ENCODE assay signal across 9 cellular contexts in genomic region chr17:39674702-39675389, GRCh38. TPM values are rescaled to one million over a fixed set of nuclear protein-coding genes. Genes with fewer than 3 reads are reported as not detected.
DNase-seq lines count a peak whose midpoint lies in the region; ATAC-seq and TF ChIP-seq lines count a peak whose summit lies in the region.
"Had no signal": no experiment of that assay in that cellular context is flagged by ENCODE, and none has a peak within 500 bp of the region (broad histone marks: within the 10 kb centered on the region; RNA-seq: fewer than 3 reads in every experiment).

No MANE protein-coding gene starts in this region.

- peak overlapping the region; percentile 51 for H3K27ac Mint-ChIP-seq in chondrocyte (ENCODE audit: unreplicated experiment)
- H3K27ac Mint-ChIP-seq in naive B cell: peak overlapping the region in 4 of 6 donors; percentile 76 to 98 (median 85)
- no peak overlapping the region for H3K27ac Mint-ChIP-seq in stimulated activated naive CD8-positive, alpha-beta T cell treated with anti-CD3 and anti-CD28 coated beads, Interleukin-15, amount 100 ng/mL, for 72 hours
- H3K27ac Mint-ChIP-seq in natural killer cell treated with Interleukin-12 subunit alpha and Interleukin-12 subunit beta and Interleukin-15 and Interleukin-18, amount 100 ng/mL, for 72 hours: peak overlapping the region in 1 of 2 donors; percentile 45
- no peak overlapping the region for H3K27ac Mint-ChIP-seq in T-helper 17 cell
- H3K27ac Mint-ChIP-seq: activated T-helper 2 cell treated with anti-CD3 and anti-CD28 coated beads, Interferon-gamma antibody, Interleukin-2, Interleukin-4, amounts not matched to agents 10 μg/mL and 5 μg/mL and 100 μg/mL, durations not matched to agents 14 hours and 24 hours and 36 hours had no signal

- H3K36me3 Mint-ChIP-seq in chondrocyte (ENCODE audit: low read depth): no peaks in the 10 kb centered on the region
- H3K36me3 Mint-ChIP-seq in naive B cell: no peaks in the 10 kb centered on the region
- no peaks in the 10 kb centered on the region for H3K36me3 Mint-ChIP-seq in natural killer cell treated with Interleukin-12 subunit alpha and Interleukin-12 subunit beta and Interleukin-15 and Interleukin-18, amount 100 ng/mL, for 72 hours
- no peaks in the 10 kb centered on the region for H3K36me3 Mint-ChIP-seq in T-helper 17 cell (ENCODE audit: low read depth)

- no peak overlapping the region for H3K4me3 Mint-ChIP-seq in chondrocyte (ENCODE audit: unreplicated experiment)
- peak overlapping the region; percentile 5 to 88 (median 56) for H3K4me3 Mint-ChIP-seq in naive B cell
- H3K4me3 Mint-ChIP-seq in stimulated activated naive CD8-positive, alpha-beta T cell treated with anti-CD3 and anti-CD28 coated beads, Interleukin-15, amount 100 ng/mL, for 72 hours: no peak overlapping the region
- H3K4me3 Mint-ChIP-seq in natural killer cell treated with Interleukin-12 subunit alpha and Interleukin-12 subunit beta and Interleukin-15 and Interleukin-18, amount 100 ng/mL, for 72 hours: no peak overlapping the region
- H3K4me3 Mint-ChIP-seq in T-helper 17 cell: no peak overlapping the region

- H3K9me3 ChIP-seq in T-helper 17 cell (ENCODE audit: control insufficient read depth, low read length, poor library complexity, severe bottlenecking): no peaks in the 10 kb centered on the region

- peaks cover 10% of the 10 kb centered on the region for H3K27me3 Mint-ChIP-seq in chondrocyte (ENCODE audit: low read depth)
- H3K27me3 Mint-ChIP-seq in naive B cell: no peaks in the 10 kb centered on the region
- peaks cover 22% of the 10 kb centered on the region for H3K27me3 Mint-ChIP-seq in stimulated activated naive CD8-positive, alpha-beta T cell treated with anti-CD3 and anti-CD28 coated beads, Interleukin-15, amount 100 ng/mL, for 72 hours
- H3K27me3 Mint-ChIP-seq in natural killer cell treated with Interleukin-12 subunit alpha and Interleukin-12 subunit beta and Interleukin-15 and Interleukin-18, amount 100 ng/mL, for 72 hours: no peaks in the 10 kb centered on the region
- peaks cover 8% of the 10 kb centered on the region for H3K27me3 Mint-ChIP-seq in T-helper 17 cell

- TF ChIP-seq CTCF in chondrocyte (IDR thresholded peaks at IDR 0.05): no peak

- peak; percentile 86 for DNase-seq in COR-L47 (lab: John Stamatoyannopoulos, UW)
- DNase-seq in LoVo (ENCODE audit: low spot score): peak; percentile 46
- no peak for DNase-seq in chondrocyte (ENCODE audit: low spot score)
- peak; percentile 53 for DNase-seq in naive B cell
- no peak for DNase-seq in stimulated activated naive CD8-positive, alpha-beta T cell treated with anti-CD3 and anti-CD28 coated beads, Interleukin-15, amount 100 ng/mL, for 72 hours
- no peak for DNase-seq in natural killer cell treated with Interleukin-12 subunit alpha and Interleukin-12 subunit beta and Interleukin-15 and Interleukin-18, amount 100 ng/mL, for 72 hours (ENCODE audit: low spot score)
- no peak for DNase-seq in occipital lobe (lab: John Stamatoyannopoulos, UW)
- no peak for DNase-seq in T-helper 17 cell

- ATAC-seq in naive B cell (ENCODE audit: low read depth in 2 of 2): peak; percentile 43 to 51
- no peak for ATAC-seq in stimulated activated naive CD8-positive, alpha-beta T cell treated with anti-CD3 and anti-CD28 coated beads, Interleukin-15, amount 100 ng/mL, for 72 hours
- ATAC-seq in natural killer cell treated with Interleukin-12 subunit alpha and Interleukin-12 subunit beta and Interleukin-15 and Interleukin-18, amount 100 ng/mL, for 72 hours: no peak
- ATAC-seq in T-helper 17 cell: no peak

- no peaks in the 10 kb centered on the region for H3K9me3 Mint-ChIP-seq in chondrocyte (ENCODE audit: low read depth)
- H3K9me3 Mint-ChIP-seq in naive B cell: no peaks in the 10 kb centered on the region
- H3K9me3 Mint-ChIP-seq in stimulated activated naive CD8-positive, alpha-beta T cell treated with anti-CD3 and anti-CD28 coated beads, Interleukin-15, amount 100 ng/mL, for 72 hours: no peaks in the 10 kb centered on the region
- H3K9me3 Mint-ChIP-seq in natural killer cell treated with Interleukin-12 subunit alpha and Interleukin-12 subunit beta and Interleukin-15 and Interleukin-18, amount 100 ng/mL, for 72 hours: no peaks in the 10 kb centered on the region
- H3K9me3 Mint-ChIP-seq: activated T-helper 2 cell treated with anti-CD3 and anti-CD28 coated beads, Interferon-gamma antibody, Interleukin-2, Interleukin-4, amounts not matched to agents 10 μg/mL and 5 μg/mL and 100 μg/mL, durations not matched to agents 14 hours and 24 hours and 36 hours had no signal

- peaks cover 45% of the 10 kb centered on the region for H3K4me1 Mint-ChIP-seq in chondrocyte (ENCODE audit: low read depth)
- H3K4me1 Mint-ChIP-seq in naive B cell: peaks cover 66 to 75% (median 69%) of the 10 kb centered on the region in 3 donors
- peaks cover 61% of the 10 kb centered on the region for H3K4me1 Mint-ChIP-seq in stimulated activated naive CD8-positive, alpha-beta T cell treated with anti-CD3 and anti-CD28 coated beads, Interleukin-15, amount 100 ng/mL, for 72 hours
- peaks cover 43% of the 10 kb centered on the region in 2 donors for H3K4me1 Mint-ChIP-seq in natural killer cell treated with Interleukin-12 subunit alpha and Interleukin-12 subunit beta and Interleukin-15 and Interleukin-18, amount 100 ng/mL, for 72 hours (ENCODE audit: low read depth in 2 of 2)
- peaks cover 28% of the 10 kb centered on the region for H3K4me1 Mint-ChIP-seq in T-helper 17 cell

RNA-seq across cellular contexts. Expression of gene PNMT, which starts 6.6 kb away (rescaled TPM):
- total RNA-seq in chondrocyte (0.22 to 2.7 TPM (median 0.46 TPM) in 3 replicates), occipital lobe (2.2 TPM), T-helper 17 cell (not detected)
- not detected for polyA plus RNA-seq in naive B cell (ENCODE audit: low read depth in 6 of 6)
- not detected for total RNA-seq in natural killer cell treated with Interleukin-12 subunit alpha and Interleukin-12 subunit beta and Interleukin-15 and Interleukin-18, amount 100 ng/mL, for 72 hours
- total RNA-seq: activated T-helper 2 cell treated with anti-CD3 and anti-CD28 coated beads, Interferon-gamma antibody, Interleukin-2, Interleukin-4, amounts not matched to agents 10 μg/mL and 5 μg/mL and 100 μg/mL, durations not matched to agents 14 hours and 24 hours and 36 hours had no signal

RNA-seq across cellular contexts. Expression of gene TCAP, which starts 9.7 kb away (rescaled TPM):
- total RNA-seq in chondrocyte (0.64 to 1.3 TPM (median 0.77 TPM) in 3 replicates), occipital lobe (0.47 TPM), T-helper 17 cell (1 to 10 TPM; 1.5 to 3.1 TPM)
- polyA plus RNA-seq in naive B cell (ENCODE audit: low read depth in 6 of 6): under 1 TPM in 3 of 6 donors, not detected in 3; 0.12 to 0.25 (median 0.24) TPM
- total RNA-seq in natural killer cell treated with Interleukin-12 subunit alpha and Interleukin-12 subunit beta and Interleukin-15 and Interleukin-18, amount 100 ng/mL, for 72 hours: 1 to 10 TPM; 2.1 to 2.5 TPM

RNA-seq across cellular contexts. Expression of gene PGAP3, which starts 13.0 kb away (rescaled TPM):
- total RNA-seq in chondrocyte (20.2 to 38.1 TPM (median 24.9 TPM) in 3 replicates), occipital lobe (8.9 TPM), T-helper 17 cell (10 to 100 TPM; 28.8 to 31.3 TPM)
- 10 to 100 TPM in 2 of 6 donors, 1 to 10 TPM in 4; 7.2 to 18.2 (median 9.1) TPM for polyA plus RNA-seq in naive B cell (ENCODE audit: low read depth in 6 of 6)
- total RNA-seq in natural killer cell treated with Interleukin-12 subunit alpha and Interleukin-12 subunit beta and Interleukin-15 and Interleukin-18, amount 100 ng/mL, for 72 hours: 10 to 100 TPM in 1 of 2 donors, 1 to 10 TPM in 1; 8.8 to 13.7 TPM

RNA-seq across cellular contexts. Expression of gene ERBB2, which starts 25.0 kb away (rescaled TPM):
- 86.0 to 94.3 TPM (median 90.5 TPM) in 3 replicates for total RNA-seq in chondrocyte
- 1 to 10 TPM in 3 of 6 donors, under 1 TPM in 3; 0.20 to 3.0 (median 1.1) TPM for polyA plus RNA-seq in naive B cell (ENCODE audit: low read depth in 6 of 6)
- 1 to 10 TPM; 3.8 to 9.5 TPM for total RNA-seq in natural killer cell treated with Interleukin-12 subunit alpha and Interleukin-12 subunit beta and Interleukin-15 and Interleukin-18, amount 100 ng/mL, for 72 hours
- total RNA-seq in occipital lobe: 10.1 TPM
- 1 to 10 TPM; 1.3 to 3.5 TPM for total RNA-seq in T-helper 17 cell

RNA-seq across cellular contexts. Expression of gene STARD3, which starts 37.9 kb away (rescaled TPM):
- 39.8 to 49.6 TPM (median 42.3 TPM) in 3 replicates for total RNA-seq in chondrocyte
- polyA plus RNA-seq in naive B cell (ENCODE audit: low read depth in 6 of 6): 10 to 100 TPM; 30.7 to 53.7 (median 42.0) TPM
- total RNA-seq in natural killer cell treated with Interleukin-12 subunit alpha and Interleukin-12 subunit beta and Interleukin-15 and Interleukin-18, amount 100 ng/mL, for 72 hours: 100 to 1,000 TPM in 1 of 2 donors, 10 to 100 TPM in 1; 97.9 to 139 TPM
- 16.2 TPM for total RNA-seq in occipital lobe
- total RNA-seq in T-helper 17 cell: 10 to 100 TPM; 60.9 to 67.2 TPM

Comparison
In these comparisons a context has a peak if more than half of its experiments do, and no peak if none do; other contexts are left out.
1. DNase-seq: peak in COR-L47 (single experiment), LoVo (single experiment) and naive B cell (single experiment); none in chondrocyte (single experiment), stimulated activated naive CD8-positive, alpha-beta T cell treated with anti-CD3 and anti-CD28 coated beads, Interleukin-15, amount 100 ng/mL, for 72 hours (0 of 2), natural killer cell treated with Interleukin-12 subunit alpha and Interleukin-12 subunit beta and Interleukin-15 and Interleukin-18, amount 100 ng/mL, for 72 hours (single experiment), occipital lobe (single experiment) and T-helper 17 cell (0 of 3).
2. H3K27ac Mint-ChIP-seq: peak in chondrocyte (single experiment) and naive B cell (4 of 6); none in stimulated activated naive CD8-positive, alpha-beta T cell treated with anti-CD3 and anti-CD28 coated beads, Interleukin-15, amount 100 ng/mL, for 72 hours (0 of 2) and T-helper 17 cell (single experiment).
3. H3K4me3 Mint-ChIP-seq: peak in naive B cell (8 of 8); none in chondrocyte (single experiment), stimulated activated naive CD8-positive, alpha-beta T cell treated with anti-CD3 and anti-CD28 coated beads, Interleukin-15, amount 100 ng/mL, for 72 hours (0 of 2), natural killer cell treated with Interleukin-12 subunit alpha and Interleukin-12 subunit beta and Interleukin-15 and Interleukin-18, amount 100 ng/mL, for 72 hours (single experiment) and T-helper 17 cell (single experiment).
4. ATAC-seq: peak in naive B cell (2 of 2); none in stimulated activated naive CD8-positive, alpha-beta T cell treated with anti-CD3 and anti-CD28 coated beads, Interleukin-15, amount 100 ng/mL, for 72 hours (single experiment), natural killer cell treated with Interleukin-12 subunit alpha and Interleukin-12 subunit beta and Interleukin-15 and Interleukin-18, amount 100 ng/mL, for 72 hours (0 of 2) and T-helper 17 cell (single experiment).